23 cellular contexts compared by ENCODE assay signal in the genomic region with DNA sequence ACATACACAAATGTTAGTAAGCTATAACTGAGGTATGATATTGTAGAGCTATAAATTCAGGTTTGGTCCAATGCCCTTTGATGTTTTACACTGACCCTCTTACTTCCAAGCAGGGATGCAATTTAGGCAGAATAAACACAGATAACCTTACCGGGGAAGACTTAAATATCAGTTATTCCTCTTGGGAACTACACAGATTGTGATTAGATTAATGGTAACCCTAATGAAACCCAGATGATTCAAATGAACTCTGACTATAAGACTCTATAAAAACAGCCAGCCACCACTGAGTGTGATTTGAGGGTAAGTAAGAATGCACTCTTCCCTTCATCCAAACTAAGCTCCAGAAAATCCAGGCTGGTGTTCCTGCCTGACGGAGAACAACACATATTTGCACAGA.
"Had no signal": no experiment of that assay in that cellular context is flagged by ENCODE, and none has a peak within 500 bp of the region (broad histone marks: within the 10 kb centered on the region; RNA-seq: fewer than 3 reads in every experiment).

No MANE protein-coding gene starts in this region.

- H3K27ac ChIP-seq: coronary artery, dorsolateral prefrontal cortex, esophagus muscularis mucosa, foreskin keratinocyte, gastrocnemius medialis, heart right ventricle, left lung, lower lobe of right lung had no signal

- H3K36me3 ChIP-seq: esophagus muscularis mucosa, gastrocnemius medialis, heart right ventricle, left lung, lower lobe of right lung had no signal

- H3K4me1 ChIP-seq: esophagus muscularis mucosa, foreskin keratinocyte, gastrocnemius medialis, heart right ventricle, left lung, lower lobe of right lung had no signal

- H3K27me3 ChIP-seq: dorsolateral prefrontal cortex, esophagus muscularis mucosa, foreskin keratinocyte, gastrocnemius medialis, heart right ventricle, left lung had no signal

- DNase-seq: dermis blood vessel endothelial cell; dorsolateral prefrontal cortex; effector CD4-positive, alpha-beta T cell; effector memory CD4-positive, alpha-beta T cell; foreskin keratinocyte; gastrocnemius medialis; glutamatergic neuron; head of caudate nucleus; heart right ventricle; hippocampal formation; left cardiac atrium; left lung; left ventricle myocardium superior; lower lobe of right lung; mesenchymal stem cell; mucosa of descending colon; naive B cell; naive thymus-derived CD8-positive, alpha-beta T cell had no signal

- H3K9me3 ChIP-seq: esophagus muscularis mucosa, gastrocnemius medialis, lower lobe of right lung had no signal

- H3K4me3 ChIP-seq: coronary artery, dorsolateral prefrontal cortex, esophagus muscularis mucosa, gastrocnemius medialis, heart right ventricle, left lung, lower lobe of right lung, mucosa of descending colon had no signal

- FAIRE-seq: endothelial cell of umbilical vein, islet of Langerhans, keratinocyte had no signal
